ENCODE assay signal across 12 cellular contexts in genomic region chr4:155491336-155492131, GRCh38.
A peak's percentile ranks its signal among the peaks of the same experiment; 100 is the strongest.
DNase-seq lines count a peak whose midpoint lies in the region; ATAC-seq lines count a peak whose summit lies in the region.
"Had no signal": no experiment of that assay in that cellular context is flagged by ENCODE, and none has a peak within 500 bp of the region (broad histone marks: within the 10 kb centered on the region; RNA-seq: fewer than 3 reads in every experiment).

No MANE protein-coding gene starts in this region.

- H3K27ac Mint-ChIP-seq in stimulated activated naive B cell treated with anti-CD40 and anti-IgM and Interleukin-4, amounts not matched to agents 10 μg/mL and 1 μg/mL and 100 μg/mL, for 72 hours = no peak overlapping the region
- H3K27ac Mint-ChIP-seq: activated CD4-positive, alpha-beta T cell treated with anti-CD3 and anti-CD28 coated beads, Interleukin-2, amount 10 ng/mL, durations not matched to agents 7 days and 5 days; nephron had no signal

- H3K36me3 Mint-ChIP-seq in stimulated activated naive B cell treated with anti-CD40 and anti-IgM and Interleukin-4, amounts not matched to agents 10 μg/mL and 1 μg/mL and 100 μg/mL, for 72 hours = no peaks in the 10 kb centered on the region

- no peaks in the 10 kb centered on the region for H3K27me3 Mint-ChIP-seq in stimulated activated naive B cell treated with anti-CD40 and anti-IgM and Interleukin-4, amounts not matched to agents 10 μg/mL and 1 μg/mL and 100 μg/mL, for 72 hours
- H3K27me3 Mint-ChIP-seq: activated CD4-positive, alpha-beta T cell treated with anti-CD3 and anti-CD28 coated beads, Interleukin-2, amount 10 ng/mL, durations not matched to agents 7 days and 5 days had no signal

- no peaks in the 10 kb centered on the region for H3K4me1 Mint-ChIP-seq in stimulated activated naive B cell treated with anti-CD40 and anti-IgM and Interleukin-4, amounts not matched to agents 10 μg/mL and 1 μg/mL and 100 μg/mL, for 72 hours
- H3K4me1 Mint-ChIP-seq: activated CD4-positive, alpha-beta T cell treated with anti-CD3 and anti-CD28 coated beads, Interleukin-2, amount 10 ng/mL, durations not matched to agents 7 days and 5 days had no signal

- H3K9me3 Mint-ChIP-seq in stimulated activated naive B cell treated with anti-CD40 and anti-IgM and Interleukin-4, amounts not matched to agents 10 μg/mL and 1 μg/mL and 100 μg/mL, for 72 hours = no peaks in the 10 kb centered on the region
- H3K9me3 Mint-ChIP-seq: activated CD4-positive, alpha-beta T cell treated with anti-CD3 and anti-CD28 coated beads, Interleukin-2, amount 10 ng/mL, durations not matched to agents 7 days and 5 days; nephron had no signal

- DNase-seq in H4 (ENCODE audit: low spot score) = peak; percentile 8
- DNase-seq in stimulated activated naive B cell treated with anti-CD40 and anti-IgM and Interleukin-4, amounts not matched to agents 10 μg/mL and 1 μg/mL and 100 μg/mL, for 72 hours = no peak
- DNase-seq in stimulated activated CD8-positive, alpha-beta memory T cell treated with anti-CD3 and anti-CD28 coated beads, Interleukin-4, amount 100 ng/mL, for 48 hours = no peak
- no peak for DNase-seq in activated naive CD4-positive, alpha-beta T cell (lab: John Stamatoyannopoulos, UW)
- no peak for DNase-seq in activated CD4-positive, alpha-beta T cell treated with anti-CD3 and anti-CD28 coated beads, Interleukin-2, amount 50 U/mL, for 4 hours
- DNase-seq: activated CD4-positive, alpha-beta T cell treated with anti-CD3 and anti-CD28 coated beads, Interleukin-2, amount 10 ng/mL, durations not matched to agents 7 days and 5 days; amniotic stem cell; DMS79 treated with DMSO at 0.1 percent for 48 hours; NCI-H187 had no signal

- no peak overlapping the region for H3K4me3 Mint-ChIP-seq in stimulated activated naive B cell treated with anti-CD40 and anti-IgM and Interleukin-4, amounts not matched to agents 10 μg/mL and 1 μg/mL and 100 μg/mL, for 72 hours
- H3K4me3 Mint-ChIP-seq: activated CD4-positive, alpha-beta T cell treated with anti-CD3 and anti-CD28 coated beads, Interleukin-2, amount 10 ng/mL, durations not matched to agents 7 days and 5 days; nephron had no signal

- peak; percentile 99 for ATAC-seq in GM18909 (IDR thresholded peaks at IDR 0.05; ENCODE audit: poor library complexity, unreplicated experiment)
- peak; percentile 98 for ATAC-seq in HG03342 (IDR thresholded peaks at IDR 0.05; ENCODE audit: unreplicated experiment)
- ATAC-seq in stimulated activated naive B cell treated with anti-CD40 and anti-IgM and Interleukin-4, amounts not matched to agents 10 μg/mL and 1 μg/mL and 100 μg/mL, for 72 hours (replicated peaks) = peak; percentile 50 to 51
